24 cellular contexts compared by ENCODE assay signal in the genomic region with DNA sequence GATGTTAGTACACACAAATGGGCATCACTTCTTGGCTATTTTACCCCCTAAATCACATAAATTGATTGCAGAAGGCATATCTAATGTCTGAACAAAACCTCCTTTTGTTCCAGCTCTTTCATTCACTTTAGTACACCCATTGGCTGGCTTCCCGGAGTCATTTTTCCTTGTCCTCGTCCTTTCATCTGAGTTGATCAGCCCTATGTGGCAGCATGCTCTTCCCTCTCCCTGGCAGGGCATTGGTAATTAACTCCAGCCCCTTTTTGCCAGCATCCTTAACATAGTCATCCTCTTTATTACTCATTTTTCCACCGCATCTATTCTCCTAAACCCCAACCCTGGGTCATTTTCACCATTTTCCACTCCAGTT. TPM values are rescaled to one million over a fixed set of nuclear protein-coding genes. Genes with fewer than 3 reads are reported as not detected.
DNase-seq lines count a peak whose midpoint lies in the region; ATAC-seq, FAIRE-seq and TF ChIP-seq lines count a peak whose summit lies in the region.
"Had no signal": no experiment of that assay in that cellular context is flagged by ENCODE, and none has a peak within 500 bp of the region (broad histone marks: within the 10 kb centered on the region; RNA-seq: fewer than 3 reads in every experiment).

No MANE protein-coding gene starts in this region.

- DNase-seq in NCI-H1092 (lab: John Stamatoyannopoulos, UW), result peak; percentile 70
- DNase-seq in NCI-H774 (lab: John Stamatoyannopoulos, UW), result peak; percentile 52
- peak in 35 of 42 donors; percentile 5 to 80 (median 46) for DNase-seq in head of caudate nucleus
- peak; percentile 89 for DNase-seq in testis
- no peak for DNase-seq in stimulated activated CD4-positive, alpha-beta T cell treated with anti-CD3 and anti-CD28 coated beads, Interleukin-4, amount 100 ng/mL, for 1 hour
- DNase-seq in GM12892 (ENCODE audit: insufficient read length), result no peak
- DNase-seq in NCI-H2107 treated with DMSO at 0.1 percent for 48 hours (lab: John Stamatoyannopoulos, UW; ENCODE audit: unreplicated experiment), result no peak
- DNase-seq: activated CD4-positive, alpha-beta T cell treated with anti-CD3 and anti-CD28 coated beads for 48 hours; activated effector memory CD4-positive, alpha-beta T cell treated with Interleukin-2 at 50 U/mL for 16 hours; amniotic stem cell; central memory CD4-positive, alpha-beta T cell; DMS 273 treated with DMSO at 0.1 percent for 48 hours; effector CD8-positive, alpha-beta T cell; esophagus squamous epithelium; heart right ventricle; lower lobe of right lung; naive B cell; NCI-H2029; NK-92 treated with Interleukin-12 subunit alpha and Interleukin-12 subunit beta, amount 100 ng/mL, for 24 hours; ovary; stimulated activated CD4-positive, alpha-beta T cell treated with anti-CD3 and anti-CD28 coated beads, Interleukin-4, amount 100 ng/mL, for 24 hours had no signal

- H3K27me3 ChIP-seq in testis, result no peaks in the 10 kb centered on the region
- H3K27me3 ChIP-seq: esophagus squamous epithelium, heart right ventricle, ovary had no signal

- FAIRE-seq in GM12892 (lab: Jason Lieb, UNC), result no peak

- TF ChIP-seq POLR2A in testis (IDR thresholded peaks at IDR 0.05) (no peak), GM12892 (IDR thresholded peaks at IDR 0.05; ENCODE audit: low read depth, low read length) (no peak)

- TF ChIP-seq CTCF in testis (IDR thresholded peaks at IDR 0.05), result no peak

- no peaks in the 10 kb centered on the region for H3K4me1 ChIP-seq in testis
- H3K4me1 ChIP-seq: esophagus squamous epithelium, heart right ventricle, lower lobe of right lung had no signal

- H3K9me3 ChIP-seq in testis, result no peaks in the 10 kb centered on the region
- H3K9me3 ChIP-seq: esophagus squamous epithelium, heart right ventricle, lower lobe of right lung, ovary, thoracic aorta had no signal

- 70 to 73% methylated on average over 3 of the region's 3 CpGs for WGBS in testis, 2 donors

- intact Hi-C loops in head of caudate nucleus (cut with DNase I) (no loop called here), testis (cut with DNase I; ENCODE audit: low total_unique reads) (no loop called here)

- no peak overlapping the region for H3K27ac ChIP-seq in testis
- H3K27ac ChIP-seq: esophagus squamous epithelium, heart right ventricle, lower lobe of right lung, ovary, thoracic aorta had no signal

- no peaks in the 10 kb centered on the region for H3K36me3 ChIP-seq in testis (ENCODE audit: low read depth, missing control alignments)
- H3K36me3 ChIP-seq: esophagus squamous epithelium, heart right ventricle, lower lobe of right lung, ovary, thoracic aorta had no signal

- no peak for ATAC-seq in GM18858 (IDR thresholded peaks at IDR 0.05; ENCODE audit: unreplicated experiment)
- ATAC-seq: heart right ventricle, lower lobe of right lung had no signal

- H3K4me3 ChIP-seq in testis, result no peak overlapping the region
- H3K4me3 ChIP-seq: esophagus squamous epithelium, heart right ventricle, lower lobe of right lung, ovary, thoracic aorta had no signal

RNA-seq across cellular contexts. Expression of gene ENPP3, which starts 6.1 kb away (rescaled TPM):
- total RNA-seq in testis, result 1 to 10 TPM; 1.6 to 2.8 TPM
- 3.3 TPM for polyA plus RNA-seq in testis (ENCODE audit: insufficient read depth, low read depth, low replicate concordance)
- not detected for polyA plus RNA-seq in GM12892 (2012; ENCODE audit: missing spikeins)
- polyA plus RNA-seq: BJ had no signal

RNA-seq across cellular contexts. Expression of gene MED23, which starts 15.2 kb away (rescaled TPM):
- total RNA-seq in testis, result 10 to 100 TPM; 39.8 to 42.1 TPM
- polyA plus RNA-seq in testis (ENCODE audit: insufficient read depth, low read depth, low replicate concordance), result 24.4 TPM
- polyA plus RNA-seq in GM12892 (2012; ENCODE audit: missing spikeins), result 16.0 TPM

RNA-seq across cellular contexts. Expression of gene OR2A4, which starts 58.0 kb away (rescaled TPM):
- total RNA-seq in testis, result 1 to 10 TPM in 1 of 2 donors, not detected in 1; 1.0 TPM
- 0.36 TPM for polyA plus RNA-seq in testis (ENCODE audit: insufficient read depth, low read depth, low replicate concordance)
- not detected for polyA plus RNA-seq in GM12892 (2012; ENCODE audit: missing spikeins)
- total RNA-seq: heart right ventricle, lower lobe of right lung, ovary, thoracic aorta had no signal
- polyA plus RNA-seq: BJ, heart right ventricle, ovary had no signal

Comparison
In these comparisons a context has a peak if more than half of its experiments do, and no peak if none do; other contexts are left out.
1. DNase-seq: peak in NCI-H1092 (single experiment), NCI-H774 (single experiment), head of caudate nucleus (35 of 42) and testis (single experiment); none in stimulated activated CD4-positive, alpha-beta T cell treated with anti-CD3 and anti-CD28 coated beads, Interleukin-4, amount 100 ng/mL, for 1 hour (single experiment), GM12892 (single experiment) and NCI-H2107 treated with DMSO at 0.1 percent for 48 hours (single experiment).